19 cellular contexts compared by ENCODE assay signal in the genomic region with DNA sequence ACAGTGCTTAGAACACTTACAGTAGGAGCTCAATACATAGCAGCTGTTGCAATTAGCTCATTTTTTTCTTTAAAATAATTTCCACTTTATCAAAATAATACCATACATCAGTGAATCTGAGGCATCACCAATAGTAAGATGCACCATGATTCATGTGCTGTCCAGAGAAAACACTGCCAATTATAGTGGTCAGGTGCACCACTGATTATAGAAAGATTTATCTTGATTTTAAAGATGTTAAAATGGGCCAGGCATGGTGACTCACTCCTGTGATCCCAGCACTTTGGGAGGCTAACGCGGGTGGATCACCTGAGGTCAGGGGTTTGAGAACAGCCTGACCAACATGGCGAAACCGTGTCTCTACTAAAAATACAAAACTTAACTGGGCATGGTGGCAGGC. TPM values are rescaled to one million over a fixed set of nuclear protein-coding genes. Genes with fewer than 3 reads are reported as not detected.
DNase-seq lines count a peak whose midpoint lies in the region; ATAC-seq and TF ChIP-seq lines count a peak whose summit lies in the region.
"Had no signal": no experiment of that assay in that cellular context is flagged by ENCODE, and none has a peak within 500 bp of the region (broad histone marks: within the 10 kb centered on the region; RNA-seq: fewer than 3 reads in every experiment).

No MANE protein-coding gene starts in this region.

- no peak overlapping the region for H2BK5ac ChIP-seq in mesendoderm (ENCODE audit: low read length)

- no peak overlapping the region for H4K5ac ChIP-seq in mesendoderm (ENCODE audit: low read length)

- CTCF ChIA-PET in activated B cell treated with CpG ODN at 0.5 μM for 24 hours (lab: Charles Lee) = interaction anchor here (1.1 to 5.7 kb wide), 3 partner anchors 53 to 84 kb away, joined by 4 to 34 read pairs (median 14); no protein-coding TSS in a partner anchor

- H3K79me2 ChIP-seq in mesendoderm (ENCODE audit: control insufficient read depth, insufficient read depth, low read length) = no peaks in the 10 kb centered on the region

- H3K4ac ChIP-seq in mesendoderm (ENCODE audit: low read depth, low read length) = no peak overlapping the region

- H2BK15ac ChIP-seq in mesendoderm (replicated peaks; ENCODE audit: low read depth) = no peak overlapping the region

- no peak overlapping the region for H3K18ac ChIP-seq in mesendoderm (ENCODE audit: low read length)

- no peak for ATAC-seq in activated B cell treated with CpG ODN at 0.5 μM for 24 hours (ENCODE audit: low read depth)
- ATAC-seq: pancreas had no signal

- H3K27ac Mint-ChIP-seq in activated naive CD4-positive, alpha-beta T cell treated with anti-CD3 and anti-CD28 coated beads, Interleukin-2, amount 50 U/mL, for 24 hours = peak overlapping the region; percentile 92
- H3K27ac Mint-ChIP-seq in activated B cell treated with CpG ODN at 0.5 μM for 24 hours (peak overlapping the region; percentile 88), immature natural killer cell (peak overlapping the region; percentile 94 to 98 (median 95)), nephron progenitor cell (no peak overlapping the region)

- TF ChIP-seq CTCF in activated B cell treated with CpG ODN at 0.5 μM for 24 hours (IDR thresholded peaks at IDR 0.05) (no peak), nephron progenitor cell (IDR thresholded peaks at IDR 0.05) (no peak)

- no peak overlapping the region for H2BK120ac ChIP-seq in mesendoderm (ENCODE audit: low read depth, low read length)

- H3K23ac ChIP-seq in mesendoderm (ENCODE audit: low read length) = no peak overlapping the region

- H3K4me3 Mint-ChIP-seq in activated naive CD4-positive, alpha-beta T cell treated with anti-CD3 and anti-CD28 coated beads, Interleukin-2, amount 50 U/mL, for 24 hours = peak overlapping the region; percentile 81
- H3K4me3 Mint-ChIP-seq in activated B cell treated with CpG ODN at 0.5 μM for 24 hours (peak overlapping the region; percentile 15), immature natural killer cell (peak overlapping the region; percentile 38 to 86 (median 75)), nephron progenitor cell (no peak overlapping the region)
- H3K4me3 Mint-ChIP-seq: mesothelial cell of epicardium had no signal

- H2AK5ac ChIP-seq in mesendoderm (ENCODE audit: low read length) = no peak overlapping the region

- no peaks in the 10 kb centered on the region for H3K36me3 Mint-ChIP-seq in activated naive CD4-positive, alpha-beta T cell treated with anti-CD3 and anti-CD28 coated beads, Interleukin-2, amount 50 U/mL, for 24 hours
- H3K36me3 Mint-ChIP-seq in activated B cell treated with CpG ODN at 0.5 μM for 24 hours (ENCODE audit: low read depth) (no peaks in the 10 kb centered on the region), immature natural killer cell (no peaks in the 10 kb centered on the region), nephron progenitor cell (ENCODE audit: low read depth) (no peaks in the 10 kb centered on the region)
- H3K36me3 Mint-ChIP-seq: mesothelial cell of epicardium had no signal

- no peaks in the 10 kb centered on the region for H3K27me3 Mint-ChIP-seq in activated naive CD4-positive, alpha-beta T cell treated with anti-CD3 and anti-CD28 coated beads, Interleukin-2, amount 50 U/mL, for 24 hours
- H3K27me3 Mint-ChIP-seq in activated B cell treated with CpG ODN at 0.5 μM for 24 hours (no peaks in the 10 kb centered on the region), immature natural killer cell (ENCODE audit: low read depth in 3 of 3) (peaks cover 2 to 18% (median 11%) of the 10 kb centered on the region in 3 donors), nephron progenitor cell (ENCODE audit: low read depth, poor library complexity) (peaks cover 8% of the 10 kb centered on the region)

- no peak overlapping the region for H4K8ac ChIP-seq in mesendoderm (ENCODE audit: low read depth, low read length)

- no peaks in the 10 kb centered on the region for H3K4me1 ChIP-seq in mesendoderm (ENCODE audit: control insufficient read depth, low read depth, low read length)

- H3K9ac ChIP-seq in mesendoderm (ENCODE audit: low read length) = no peak overlapping the region

- no peaks in the 10 kb centered on the region for H3K27me3 ChIP-seq in mesendoderm (ENCODE audit: insufficient read depth, low read length, poor library complexity)
- H3K27me3 ChIP-seq: heart right ventricle, pancreas, vagina had no signal

- WGBS in mesendoderm (ENCODE audit: extremely low coverage, insufficient coverage, low lambda C conversion rate) = no CpG with 5 or more reads among the region's 4 CpGs

- no peak overlapping the region for H3K56ac ChIP-seq in mesendoderm (ENCODE audit: low read length)

- no peak for DNase-seq in activated naive CD4-positive, alpha-beta T cell treated with Interleukin-2 at 50 U/mL for 16 hours
- DNase-seq in activated B cell treated with CpG ODN at 0.5 μM for 24 hours (no peak), immature natural killer cell (no peak), COLO829 (ENCODE audit: low spot score) (no peak), NCI-H1417 (lab: John Stamatoyannopoulos, UW) (no peak), mesendoderm (no peak), nephron progenitor cell (no peak)
- DNase-seq: activated gamma-delta T cell, DMS153, heart right ventricle, kidney, NCI-H1105 treated with DMSO at 0.1 percent for 48 hours, NCI-H2171, NCI-H82, pancreas, RPMI8226 had no signal

- no peaks in the 10 kb centered on the region for H3K79me1 ChIP-seq in mesendoderm (ENCODE audit: low read length)

- no peaks in the 10 kb centered on the region for H3K36me3 ChIP-seq in mesendoderm (ENCODE audit: control insufficient read depth, insufficient read depth, low read length)
- H3K36me3 ChIP-seq: heart right ventricle, pancreas, vagina had no signal

- H3K4me1 Mint-ChIP-seq in activated naive CD4-positive, alpha-beta T cell treated with anti-CD3 and anti-CD28 coated beads, Interleukin-2, amount 50 U/mL, for 24 hours = peaks cover 82% of the 10 kb centered on the region
- H3K4me1 Mint-ChIP-seq in activated B cell treated with CpG ODN at 0.5 μM for 24 hours = peaks cover 81% of the 10 kb centered on the region
- H3K4me1 Mint-ChIP-seq in immature natural killer cell = peaks cover 72 to 77% of the 10 kb centered on the region in 2 donors
- peaks cover 7% of the 10 kb centered on the region for H3K4me1 Mint-ChIP-seq in nephron progenitor cell

- no peak overlapping the region for H3K27ac ChIP-seq in mesendoderm (ENCODE audit: low read depth, low read length)
- H3K27ac ChIP-seq: pancreas had no signal

- intact Hi-C loops in activated B cell treated with CpG ODN at 0.5 μM for 24 hours (cut with micrococcal nuclease) = loop anchor here (2.0 kb wide), 2 partner anchors 39 to 57 kb away; partner anchors contain the start of gene NAIF1

- H3K4me3 ChIP-seq in mesendoderm (ENCODE audit: low read length) = no peak overlapping the region
- H3K4me3 ChIP-seq: heart right ventricle, pancreas, vagina had no signal

- POLR2A ChIA-PET in activated B cell treated with CpG ODN at 0.5 μM for 24 hours (lab: Charles Lee) = interaction anchor here (0.6 to 6.7 kb wide), 9 partner anchors 17 to 662 kb away, joined by 3 to 69 read pairs (median 6); partner anchors contain the start of genes EEIG1 and ST6GALNAC4

- H3K9me3 Mint-ChIP-seq in activated naive CD4-positive, alpha-beta T cell treated with anti-CD3 and anti-CD28 coated beads, Interleukin-2, amount 50 U/mL, for 24 hours = no peaks in the 10 kb centered on the region
- H3K9me3 Mint-ChIP-seq in activated B cell treated with CpG ODN at 0.5 μM for 24 hours = no peaks in the 10 kb centered on the region
- H3K9me3 Mint-ChIP-seq in immature natural killer cell = no peaks in the 10 kb centered on the region
- H3K9me3 Mint-ChIP-seq in nephron progenitor cell = no peaks in the 10 kb centered on the region
- H3K9me3 Mint-ChIP-seq: mesothelial cell of epicardium had no signal

- H3K4me2 ChIP-seq in mesendoderm (ENCODE audit: low read length) = no peak overlapping the region

RNA-seq across cellular contexts. Expression of gene NAIF1, which starts 39.4 kb away (rescaled TPM):
- 10.4 and 11.1 TPM in 2 replicates for total RNA-seq in activated B cell treated with CpG ODN at 0.5 μM for 24 hours
- polyA plus RNA-seq in immature natural killer cell = 10 to 100 TPM in 2 of 3 donors, 1 to 10 TPM in 1; 5.1 to 17.2 (median 10.5) TPM
- 5.7 TPM for polyA plus RNA-seq in mesendoderm (2013, experiment 1 of 2)
- 4.9 TPM for polyA plus RNA-seq in mesendoderm (2013, experiment 2 of 2)

RNA-seq across cellular contexts. Expression of gene SLC25A25, which starts 40.3 kb away (rescaled TPM):
- total RNA-seq in activated B cell treated with CpG ODN at 0.5 μM for 24 hours = 8.0 and 9.4 TPM in 2 replicates
- polyA plus RNA-seq in immature natural killer cell = 1 to 10 TPM; 2.8 to 8.8 (median 4.9) TPM
- 11.9 TPM for polyA plus RNA-seq in mesendoderm (2013, experiment 1 of 2)
- polyA plus RNA-seq in mesendoderm (2013, experiment 2 of 2) = 12.3 TPM

RNA-seq across cellular contexts. Expression of gene EEIG1, which starts 46.9 kb away (rescaled TPM):
- total RNA-seq in activated B cell treated with CpG ODN at 0.5 μM for 24 hours = 65.8 and 88.1 TPM in 2 replicates
- polyA plus RNA-seq in immature natural killer cell = 10 to 100 TPM in 2 of 3 donors, 1 to 10 TPM in 1; 7.6 to 19.6 (median 14.7) TPM
- polyA plus RNA-seq in mesendoderm (2013, experiment 1 of 2) = 17.5 TPM
- polyA plus RNA-seq in mesendoderm (2013, experiment 2 of 2) = 16.7 TPM
